8 cellular contexts compared by ENCODE assay signal in the genomic region with DNA sequence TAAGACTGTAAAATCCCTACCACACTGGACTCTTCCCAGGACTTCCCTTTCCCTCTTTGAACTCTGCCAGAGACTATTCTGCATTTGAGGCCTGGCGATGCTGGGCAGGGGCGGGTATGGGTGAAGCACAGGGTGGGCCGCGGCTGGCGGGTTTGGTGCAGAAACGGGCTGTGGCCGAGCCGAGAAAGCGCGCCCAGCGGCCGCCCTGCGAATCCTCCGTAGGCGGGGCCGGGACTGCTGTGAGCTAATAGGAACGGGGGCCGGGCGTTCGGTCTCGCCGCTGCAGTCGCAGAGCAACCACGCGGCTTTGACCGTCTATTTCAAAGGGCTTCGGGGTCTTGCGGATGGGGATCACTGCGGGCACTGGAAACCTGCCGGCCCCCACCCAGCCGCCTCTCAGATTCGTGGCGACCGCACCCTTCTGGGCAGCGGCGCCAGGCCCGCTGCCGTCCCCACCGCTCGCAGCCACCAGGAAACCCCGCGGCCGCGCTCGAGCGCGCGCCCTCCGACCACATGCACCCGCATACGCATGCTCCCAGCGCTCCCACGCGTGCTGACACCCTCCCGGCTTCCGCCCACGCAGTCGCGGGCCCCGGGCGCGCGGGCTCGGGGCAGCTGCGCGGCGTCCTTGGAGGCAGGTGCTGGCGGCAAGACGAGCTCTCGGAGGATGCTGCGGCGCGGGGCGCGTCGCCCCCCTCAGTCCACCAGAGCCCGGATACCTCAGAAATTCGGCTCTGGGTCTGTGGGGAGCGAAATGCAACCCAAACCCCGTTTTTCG. TPM values are rescaled to one million over a fixed set of nuclear protein-coding genes. Genes with fewer than 3 reads are reported as not detected.
DNase-seq lines count a peak whose midpoint lies in the region; ATAC-seq lines count a peak whose summit lies in the region.

No MANE protein-coding gene starts in this region.

- CTCF ChIA-PET in activated CD4-positive, alpha-beta T cell treated with anti-CD3 and anti-CD28 coated beads for 36 hours (lab: Charles Lee) = interaction anchor here (0.6 to 5.7 kb wide), 21 partner anchors 21 to 542 kb away, joined by 3 to 107 read pairs (median 4); partner anchors contain the start of genes BCAR3 and DNTTIP2

- H3K4me3 Mint-ChIP-seq in activated CD4-positive, alpha-beta T cell treated with anti-CD3 and anti-CD28 coated beads for 36 hours = peak overlapping the region; percentile 90

- DNase-seq in AG20443 (ENCODE audit: low spot score) = peak; percentile 86
- peak; percentile 89 for DNase-seq in NCI-H345 (lab: John Stamatoyannopoulos, UW)
- peak; percentile 87 for DNase-seq in activated CD4-positive, alpha-beta T cell treated with anti-CD3 and anti-CD28 coated beads for 36 hours
- peak; percentile 47 to 71 (median 62) for DNase-seq in stimulated activated CD4-positive, alpha-beta T cell treated with anti-CD3 and anti-CD28 coated beads, Interleukin-1b, Interleukin-23, amount 100 ng/mL, for 24 hours (ENCODE audit: low read depth in 4 of 4, low spot score in 1 of 4)

- POLR2A ChIA-PET in activated CD4-positive, alpha-beta T cell treated with anti-CD3 and anti-CD28 coated beads for 36 hours (lab: Charles Lee) = interaction anchor here (0.9 to 1.4 kb wide), 3 partner anchors 239 to 627 kb away, joined by 3 to 10 read pairs (median 3); no protein-coding TSS in a partner anchor

- intact Hi-C loops in activated CD4-positive, alpha-beta T cell treated with anti-CD3 and anti-CD28 coated beads for 36 hours (cut with DNase I, micrococcal nuclease) = loop anchor here (1.0 to 10.0 kb wide), 12 partner anchors 32 to 1386 kb away; partner anchors contain the start of genes DIPK1A (in 1 of the 2), DNTTIP2 (in 1 of the 2), FNBP1L (in 1 of the 2) and MTF2 (in 1 of the 2)

- ATAC-seq in GM18907 (IDR thresholded peaks at IDR 0.05; ENCODE audit: unreplicated experiment) = peak; percentile 59
- peak; percentile 52 for ATAC-seq in HG03135 (IDR thresholded peaks at IDR 0.05; ENCODE audit: unreplicated experiment)
- ATAC-seq in activated CD4-positive, alpha-beta T cell treated with anti-CD3 and anti-CD28 coated beads for 36 hours = peak; percentile 26

- H3K4me1 Mint-ChIP-seq in activated CD4-positive, alpha-beta T cell treated with anti-CD3 and anti-CD28 coated beads for 36 hours = peaks cover 20% of the 10 kb centered on the region

- H3K9me3 Mint-ChIP-seq in activated CD4-positive, alpha-beta T cell treated with anti-CD3 and anti-CD28 coated beads for 36 hours (ENCODE audit: low read depth) = peaks cover 3% of the 10 kb centered on the region

- H3K27me3 Mint-ChIP-seq in activated CD4-positive, alpha-beta T cell treated with anti-CD3 and anti-CD28 coated beads for 36 hours = no peaks in the 10 kb centered on the region

- peak overlapping the region; percentile 88 for H3K27ac Mint-ChIP-seq in activated CD4-positive, alpha-beta T cell treated with anti-CD3 and anti-CD28 coated beads for 36 hours

- H3K36me3 Mint-ChIP-seq in activated CD4-positive, alpha-beta T cell treated with anti-CD3 and anti-CD28 coated beads for 36 hours (ENCODE audit: low read depth) = peaks cover 3% of the 10 kb centered on the region

- H3K27ac ChIP-seq in cingulate gyrus (ENCODE audit: low read depth, low read length) (peak overlapping the region; percentile 97), layer of hippocampus (ENCODE audit: low read depth, low read length) (peak overlapping the region; percentile 95)

- no peaks in the 10 kb centered on the region for H3K27me3 ChIP-seq in layer of hippocampus (ENCODE audit: control insufficient read depth, insufficient read depth, low read length)

RNA-seq across cellular contexts. Expression of gene DNTTIP2, which starts 32.7 kb away (rescaled TPM):
- 10 to 100 TPM; 82.8 to 84.9 TPM for total RNA-seq in activated CD4-positive, alpha-beta T cell treated with anti-CD3 and anti-CD28 coated beads for 36 hours

Comparison
In these comparisons a context has a peak if more than half of its experiments do, and no peak if none do; other contexts are left out.
1. Peak in every context shown above with its lines: DNase-seq, ATAC-seq and H3K27ac ChIP-seq.